ENCODE assay signal across 14 cellular contexts in the genomic region with DNA sequence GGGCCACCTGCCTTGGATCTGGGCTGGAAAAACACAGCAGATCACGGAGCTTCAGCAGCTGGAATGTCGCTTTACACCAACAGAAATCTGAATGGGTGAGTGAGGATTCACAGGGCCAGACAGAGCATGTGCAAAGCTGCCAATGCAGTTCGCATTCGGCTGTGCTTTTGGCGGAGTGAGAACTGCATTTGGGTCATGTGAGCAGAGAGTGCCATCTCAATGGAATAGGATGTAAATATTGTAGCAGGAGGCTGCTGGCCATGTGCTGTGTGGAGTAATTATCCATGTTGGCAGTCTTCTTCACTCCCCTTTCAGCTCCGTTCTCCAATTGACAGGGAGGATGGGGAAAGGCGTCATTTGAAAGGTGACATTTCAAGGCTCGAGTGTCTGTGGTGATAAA. TPM values are rescaled to one million over a fixed set of nuclear protein-coding genes. Genes with fewer than 3 reads are reported as not detected.
DNase-seq lines count a peak whose midpoint lies in the region; TF ChIP-seq lines count a peak whose summit lies in the region.
"Had no signal": no experiment of that assay in that cellular context is flagged by ENCODE, and none has a peak within 500 bp of the region (broad histone marks: within the 10 kb centered on the region; RNA-seq: fewer than 3 reads in every experiment).

Gene ANKRD55, minus strand, starts transcription at position 101 of the 400 bp plus-strand sequence. CDS start 417 bp downstream, outside the sequence.

- DNase-seq in NCI-H1105 treated with DMSO at 0.1 percent for 48 hours (lab: John Stamatoyannopoulos, UW) (peak; percentile 60), NCI-H345 (lab: John Stamatoyannopoulos, UW) (peak; percentile 77), cerebellum (ENCODE audit: low spot score) (peak; percentile 5), osteoblast (ENCODE audit: insufficient read length, low spot score, missing footprints) (peak; percentile 19), H7 (no peak)
- no peak for DNase-seq in stimulated activated CD4-positive, alpha-beta T cell treated with anti-CD3 and anti-CD28 coated beads, Interleukin-4, amount 100 ng/mL, for 24 hours
- no peak for DNase-seq in activated T-helper 1 cell treated with anti-CD3 and anti-CD28 coated beads, Interleukin-12 subunit alpha, Interleukin-12 subunit beta, Interleukin-2, Interleukin-4 antibody, amounts not matched to agents 30 ng/mL and 10 ng/mL and 1 ng/mL, durations not matched to agents 14 hours and 24 hours and 36 hours (ENCODE audit: low spot score)
- DNase-seq: activated CD8-positive, alpha-beta T cell treated with anti-CD3 and anti-CD28 coated beads for 36 hours; activated naive CD4-positive, alpha-beta T cell treated with Interleukin-2 at 50 U/mL for 16 hours; cerebellar nuclear complex; RPMI8226; T1000 had no signal

- no peaks in the 10 kb centered on the region for H3K4me1 ChIP-seq in osteoblast (ENCODE audit: insufficient read depth, low read length)

- H3K27me3 ChIP-seq in osteoblast (ENCODE audit: insufficient read depth, low read length) (peaks cover 18% of the 10 kb centered on the region), H7 (ENCODE audit: control insufficient read depth, insufficient read depth, low read length) (no peaks in the 10 kb centered on the region)

- no peak within 1 kb of the TSS for H3K4me3 ChIP-seq in osteoblast (ENCODE audit: insufficient read depth, low read length)
- no peak within 1 kb of the TSS for H3K4me3 ChIP-seq in H7 (ENCODE audit: insufficient read depth, low read depth, low read length)
- H3K4me3 ChIP-seq: skin epidermis, thoracic aorta had no signal

- H3K9me3 Mint-ChIP-seq in activated T-helper 1 cell treated with anti-CD3 and anti-CD28 coated beads, Interleukin-12 subunit alpha, Interleukin-12 subunit beta, Interleukin-2, Interleukin-4 antibody, amounts not matched to agents 30 ng/mL and 10 ng/mL and 1 ng/mL, durations not matched to agents 14 hours and 24 hours and 36 hours: no peaks in the 10 kb centered on the region
- H3K9me3 Mint-ChIP-seq: activated CD8-positive, alpha-beta T cell treated with anti-CD3 and anti-CD28 coated beads for 36 hours had no signal

- H3K9me3 ChIP-seq in osteoblast (ENCODE audit: low read depth, low read length): no peaks in the 10 kb centered on the region
- H3K9me3 ChIP-seq: thoracic aorta had no signal

- no peaks in the 10 kb centered on the region for H4K20me1 ChIP-seq in osteoblast (ENCODE audit: insufficient read depth, low read length)

- H3K4me2 ChIP-seq in osteoblast (ENCODE audit: insufficient read depth, low read length): peak within 1 kb of the TSS; percentile 38

- H3K79me2 ChIP-seq in osteoblast (ENCODE audit: insufficient read depth, low read length): no peaks in the 10 kb centered on the region

- H3K27me3 Mint-ChIP-seq in activated T-helper 1 cell treated with anti-CD3 and anti-CD28 coated beads, Interleukin-12 subunit alpha, Interleukin-12 subunit beta, Interleukin-2, Interleukin-4 antibody, amounts not matched to agents 30 ng/mL and 10 ng/mL and 1 ng/mL, durations not matched to agents 14 hours and 24 hours and 36 hours (ENCODE audit: insufficient read depth): peaks cover 20% of the 10 kb centered on the region

- no peaks in the 10 kb centered on the region for H3K36me3 ChIP-seq in osteoblast (ENCODE audit: insufficient read depth, low read length)
- H3K36me3 ChIP-seq in H7 (replicated peaks; ENCODE audit: control insufficient read depth, insufficient read depth, low read length): no peaks in the 10 kb centered on the region
- H3K36me3 ChIP-seq: thoracic aorta had no signal

- intact Hi-C loops in activated T-helper 1 cell treated with anti-CD3 and anti-CD28 coated beads, Interleukin-12 subunit alpha, Interleukin-12 subunit beta, Interleukin-2, Interleukin-4 antibody, amounts not matched to agents 30 ng/mL and 10 ng/mL and 1 ng/mL, durations not matched to agents 14 hours and 24 hours and 36 hours (cut with micrococcal nuclease): no loop called here

- peak within 1 kb of the TSS; percentile 70 for H2AFZ ChIP-seq in osteoblast (ENCODE audit: low read length)

- no peak for TF ChIP-seq CTCF in osteoblast (IDR thresholded peaks at IDR 0.05; ENCODE audit: extremely low read depth, low read depth, low read length)

- H3K27ac Mint-ChIP-seq in activated T-helper 1 cell treated with anti-CD3 and anti-CD28 coated beads, Interleukin-12 subunit alpha, Interleukin-12 subunit beta, Interleukin-2, Interleukin-4 antibody, amounts not matched to agents 30 ng/mL and 10 ng/mL and 1 ng/mL, durations not matched to agents 14 hours and 24 hours and 36 hours: no peak within 1 kb of the TSS
- H3K27ac Mint-ChIP-seq: activated CD8-positive, alpha-beta T cell treated with anti-CD3 and anti-CD28 coated beads for 36 hours had no signal

- no peaks in the 10 kb centered on the region for H3K4me1 Mint-ChIP-seq in activated T-helper 1 cell treated with anti-CD3 and anti-CD28 coated beads, Interleukin-12 subunit alpha, Interleukin-12 subunit beta, Interleukin-2, Interleukin-4 antibody, amounts not matched to agents 30 ng/mL and 10 ng/mL and 1 ng/mL, durations not matched to agents 14 hours and 24 hours and 36 hours (ENCODE audit: low read depth)

- no peak within 1 kb of the TSS for H3K27ac ChIP-seq in osteoblast (ENCODE audit: low read depth, low read length)
- H3K27ac ChIP-seq: skin epidermis, thoracic aorta had no signal

- no peak within 1 kb of the TSS for H3K4me3 Mint-ChIP-seq in activated T-helper 1 cell treated with anti-CD3 and anti-CD28 coated beads, Interleukin-12 subunit alpha, Interleukin-12 subunit beta, Interleukin-2, Interleukin-4 antibody, amounts not matched to agents 30 ng/mL and 10 ng/mL and 1 ng/mL, durations not matched to agents 14 hours and 24 hours and 36 hours
- H3K4me3 Mint-ChIP-seq: activated CD8-positive, alpha-beta T cell treated with anti-CD3 and anti-CD28 coated beads for 36 hours had no signal

- no peaks in the 10 kb centered on the region for H3K36me3 Mint-ChIP-seq in activated T-helper 1 cell treated with anti-CD3 and anti-CD28 coated beads, Interleukin-12 subunit alpha, Interleukin-12 subunit beta, Interleukin-2, Interleukin-4 antibody, amounts not matched to agents 30 ng/mL and 10 ng/mL and 1 ng/mL, durations not matched to agents 14 hours and 24 hours and 36 hours (ENCODE audit: low read depth)

RNA-seq across cellular contexts. Expression of gene ANKRD55, which starts in this region (rescaled TPM):
- 6.2 TPM for total RNA-seq in cerebellum
- not detected in 2 replicates for total RNA-seq in osteoblast
- 1.0 and 1.8 TPM in 2 replicates for total RNA-seq in activated T-helper 1 cell treated with anti-CD3 and anti-CD28 coated beads, Interleukin-12 subunit alpha, Interleukin-12 subunit beta, Interleukin-2, Interleukin-4 antibody, amounts not matched to agents 30 ng/mL and 10 ng/mL and 1 ng/mL, durations not matched to agents 14 hours and 24 hours and 36 hours
- not detected in 2 replicates for total RNA-seq in H7 (2014; rRNA removed; shearing (Covaris generic))
- total RNA-seq: activated CD8-positive, alpha-beta T cell treated with anti-CD3 and anti-CD28 coated beads for 36 hours; thoracic aorta had no signal

Comparison
In these comparisons a context has a peak if more than half of its experiments do, and no peak if none do; other contexts are left out.
1. Peak in DNase-seq and H3K4me2 ChIP-seq in osteoblast; RNA of the gene not detected or under 1 TPM.
2. DNase-seq: peak in NCI-H1105 treated with DMSO at 0.1 percent for 48 hours (single experiment), NCI-H345 (single experiment) and cerebellum (single experiment); none in stimulated activated CD4-positive, alpha-beta T cell treated with anti-CD3 and anti-CD28 coated beads, Interleukin-4, amount 100 ng/mL, for 24 hours (single experiment), activated T-helper 1 cell treated with anti-CD3 and anti-CD28 coated beads, Interleukin-12 subunit alpha, Interleukin-12 subunit beta, Interleukin-2, Interleukin-4 antibody, amounts not matched to agents 30 ng/mL and 10 ng/mL and 1 ng/mL, durations not matched to agents 14 hours and 24 hours and 36 hours (single experiment) and H7 (single experiment).